Comparison of ENCODE assay signal across 1 cellular context in the genomic region with DNA sequence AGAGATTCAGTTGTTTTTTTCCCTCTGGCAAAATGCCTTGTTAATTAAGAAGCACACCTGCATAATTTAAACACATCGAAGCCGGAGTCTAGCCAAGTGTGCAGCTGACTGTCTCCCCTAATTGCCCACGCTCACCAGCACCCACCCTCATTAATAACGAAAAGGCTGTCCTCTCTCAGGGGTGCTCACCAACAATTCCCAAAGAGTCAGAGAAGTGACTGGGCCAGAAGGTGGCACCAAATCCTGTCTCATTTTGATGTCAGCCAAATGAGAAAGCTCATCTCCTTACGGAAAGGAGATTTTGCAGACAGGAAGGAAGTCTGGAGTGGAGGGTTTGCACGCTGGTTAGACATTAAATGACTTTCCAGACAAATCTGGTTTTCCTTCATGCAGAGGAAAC.
TF ChIP-seq lines count a peak whose summit lies in the region.

No MANE protein-coding gene starts in this region.

TF ChIP-seq in K562, 482 proteins besides CTCF, POLR2A, EP300 and RAD21 (continued from another document):
- TF ChIP-seq ZBTB40 (IDR thresholded peaks at IDR 0.05): no peak
- TF ChIP-seq ZBTB40 (CRISPR knock-in tag; IDR thresholded peaks at IDR 0.05): no peak
- TF ChIP-seq DMBX1 (CRISPR knock-in tag; IDR thresholded peaks at IDR 0.05; ENCODE audit: borderline replicate concordance): no peak
- TF ChIP-seq GATAD2B (IDR thresholded peaks at IDR 0.05; ENCODE audit: borderline replicate concordance): no peak
- TF ChIP-seq RERE (CRISPR knock-in tag; IDR thresholded peaks at IDR 0.05; ENCODE audit: borderline replicate concordance): no peak
- TF ChIP-seq NELFE (IDR thresholded peaks at IDR 0.05; ENCODE audit: insufficient read depth, insufficient read length): no peak
- no peak for TF ChIP-seq FOXK2 (conservative IDR thresholded peaks at IDR 0.05 in 1 of 2, IDR thresholded peaks at IDR 0.05 in 1 of 2; ENCODE audit: low read depth in 2 of 2)
- no peak for TF ChIP-seq SMARCA4 (IDR thresholded peaks at IDR 0.05)
- TF ChIP-seq POU5F1 (IDR thresholded peaks at IDR 0.05; ENCODE audit: borderline replicate concordance, low read depth, low read length, partially characterized antibody): no peak
TF ChIP-seq in K562: peak in this region for 0.
